13 cellular contexts compared by ENCODE assay signal in the genomic region with DNA sequence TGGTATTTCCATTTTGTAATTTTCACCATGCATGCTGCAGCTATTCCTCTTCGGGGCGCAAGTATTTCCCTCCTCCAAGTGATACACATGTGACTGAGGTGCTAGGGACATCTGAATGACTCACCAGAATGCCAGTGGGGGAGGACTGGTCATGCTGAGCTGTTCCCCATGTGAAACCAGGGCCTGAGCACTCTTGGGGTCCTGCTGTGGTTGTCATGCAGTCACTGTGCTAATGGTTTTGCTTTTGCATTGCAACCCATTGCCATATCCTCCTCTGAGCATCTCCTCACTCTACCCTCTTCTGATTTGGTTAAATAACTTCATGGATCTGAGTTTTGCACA. TPM values are rescaled to one million over a fixed set of nuclear protein-coding genes. Genes with fewer than 3 reads are reported as not detected.
DNase-seq lines count a peak whose midpoint lies in the region; ATAC-seq lines count a peak whose summit lies in the region.
"Had no signal": no experiment of that assay in that cellular context is flagged by ENCODE, and none has a peak within 500 bp of the region (broad histone marks: within the 10 kb centered on the region; RNA-seq: fewer than 3 reads in every experiment).

No MANE protein-coding gene starts in this region.

- no peak for DNase-seq in activated T-cell treated with anti-CD3 and anti-CD28 coated beads, Interleukin-2, amount 50 U/mL, for 24 hours
- DNase-seq in activated T-cell treated with anti-CD3 and anti-CD28 coated beads for 4 hours, result no peak
- peak; percentile 65 for DNase-seq in stimulated activated CD8-positive, alpha-beta memory T cell treated with anti-CD3 and anti-CD28 coated beads, Interleukin-4, amount 100 ng/mL, for 48 hours
- no peak for DNase-seq in Right ventricle myocardium superior
- DNase-seq in NCI-H187 treated with DMSO at 0.1 percent for 48 hours (lab: John Stamatoyannopoulos, UW), result no peak
- DNase-seq: cerebellar nuclear complex, NCI-H1092 treated with DMSO at 0.1 percent for 48 hours, NCI-H510A had no signal

- H3K27ac Mint-ChIP-seq in activated T-cell treated with anti-CD3 and anti-CD28 coated beads, Interleukin-2, amount 50 U/mL, for 24 hours, result peak overlapping the region; percentile 99
- H3K27ac Mint-ChIP-seq in activated T-helper 17 cell treated with anti-CD3 and anti-CD28 coated beads, Interleukin-2, amount 50 U/mL, for 72 hours, result peak overlapping the region; percentile 94

- H3K36me3 Mint-ChIP-seq in activated T-cell treated with anti-CD3 and anti-CD28 coated beads, Interleukin-2, amount 50 U/mL, for 24 hours (ENCODE audit: low read depth), result peaks cover 99% of the 10 kb centered on the region
- peaks cover 100% of the 10 kb centered on the region for H3K36me3 Mint-ChIP-seq in activated T-helper 17 cell treated with anti-CD3 and anti-CD28 coated beads, Interleukin-2, amount 50 U/mL, for 72 hours (ENCODE audit: low read depth)

- H3K27me3 Mint-ChIP-seq in activated T-cell treated with anti-CD3 and anti-CD28 coated beads, Interleukin-2, amount 50 U/mL, for 24 hours, result no peaks in the 10 kb centered on the region
- H3K27me3 Mint-ChIP-seq in activated T-helper 17 cell treated with anti-CD3 and anti-CD28 coated beads, Interleukin-2, amount 50 U/mL, for 72 hours, result no peaks in the 10 kb centered on the region

- H3K4me3 Mint-ChIP-seq in activated T-cell treated with anti-CD3 and anti-CD28 coated beads, Interleukin-2, amount 50 U/mL, for 24 hours, result peak overlapping the region; percentile 64
- H3K4me3 Mint-ChIP-seq in activated T-helper 17 cell treated with anti-CD3 and anti-CD28 coated beads, Interleukin-2, amount 50 U/mL, for 72 hours, result peak overlapping the region; percentile 74

- peak; percentile 29 for ATAC-seq in HG03135 (IDR thresholded peaks at IDR 0.05; ENCODE audit: unreplicated experiment)
- no peak for ATAC-seq in activated T-helper 17 cell treated with anti-CD3 and anti-CD28 coated beads, Interleukin-2, amount 50 U/mL, for 72 hours (replicated peaks)
- no peak for ATAC-seq in HG02870 (IDR thresholded peaks at IDR 0.05; ENCODE audit: unreplicated experiment)
- ATAC-seq in Right ventricle myocardium superior (ENCODE audit: poor library complexity), result no peak

- H3K9me3 Mint-ChIP-seq in activated T-cell treated with anti-CD3 and anti-CD28 coated beads, Interleukin-2, amount 50 U/mL, for 24 hours, result peaks cover 5% of the 10 kb centered on the region
- no peaks in the 10 kb centered on the region for H3K9me3 Mint-ChIP-seq in activated T-helper 17 cell treated with anti-CD3 and anti-CD28 coated beads, Interleukin-2, amount 50 U/mL, for 72 hours

- peaks cover 98% of the 10 kb centered on the region for H3K4me1 Mint-ChIP-seq in activated T-cell treated with anti-CD3 and anti-CD28 coated beads, Interleukin-2, amount 50 U/mL, for 24 hours (ENCODE audit: low read depth)
- peaks cover 82% of the 10 kb centered on the region for H3K4me1 Mint-ChIP-seq in activated T-helper 17 cell treated with anti-CD3 and anti-CD28 coated beads, Interleukin-2, amount 50 U/mL, for 72 hours

- intact Hi-C loops in Right ventricle myocardium superior (cut with DNase I), result no loop called here

RNA-seq across cellular contexts. Expression of a gene that starts 35.2 kb away (rescaled TPM):
- total RNA-seq in activated T-helper 17 cell treated with anti-CD3 and anti-CD28 coated beads, Interleukin-2, amount 50 U/mL, for 72 hours, result 100 to 1,000 TPM; 144 to 277 TPM
- total RNA-seq in Right ventricle myocardium superior, result 0.13 TPM
- total RNA-seq: epithelial cell of proximal tubule, osteoblast had no signal

RNA-seq across cellular contexts. Expression of a gene that starts 49.7 kb away (rescaled TPM):
- total RNA-seq in activated T-helper 17 cell treated with anti-CD3 and anti-CD28 coated beads, Interleukin-2, amount 50 U/mL, for 72 hours, result under 1 TPM; 0.09 to 0.85 TPM
- total RNA-seq in Right ventricle myocardium superior, result not detected
- total RNA-seq: epithelial cell of proximal tubule, osteoblast had no signal

RNA-seq across cellular contexts. Expression of a gene that starts 50.1 kb away (rescaled TPM):
- 100 to 1,000 TPM; 269 to 291 TPM for total RNA-seq in activated T-helper 17 cell treated with anti-CD3 and anti-CD28 coated beads, Interleukin-2, amount 50 U/mL, for 72 hours
- total RNA-seq in Right ventricle myocardium superior, result 27.6 TPM

Comparison
In these comparisons a context has a peak if more than half of its experiments do, and no peak if none do; other contexts are left out.
1. RNA of a gene that starts 35.2 kb away (total RNA-seq): 144 to 277 TPM in activated T-helper 17 cell treated with anti-CD3 and anti-CD28 coated beads, Interleukin-2, amount 50 U/mL, for 72 hours; 0.13 TPM in Right ventricle myocardium superior (single experiment); every median in the first group is over 100 times any median in the second.